ENCODE assay signal across 1 cellular context in the genomic region with DNA sequence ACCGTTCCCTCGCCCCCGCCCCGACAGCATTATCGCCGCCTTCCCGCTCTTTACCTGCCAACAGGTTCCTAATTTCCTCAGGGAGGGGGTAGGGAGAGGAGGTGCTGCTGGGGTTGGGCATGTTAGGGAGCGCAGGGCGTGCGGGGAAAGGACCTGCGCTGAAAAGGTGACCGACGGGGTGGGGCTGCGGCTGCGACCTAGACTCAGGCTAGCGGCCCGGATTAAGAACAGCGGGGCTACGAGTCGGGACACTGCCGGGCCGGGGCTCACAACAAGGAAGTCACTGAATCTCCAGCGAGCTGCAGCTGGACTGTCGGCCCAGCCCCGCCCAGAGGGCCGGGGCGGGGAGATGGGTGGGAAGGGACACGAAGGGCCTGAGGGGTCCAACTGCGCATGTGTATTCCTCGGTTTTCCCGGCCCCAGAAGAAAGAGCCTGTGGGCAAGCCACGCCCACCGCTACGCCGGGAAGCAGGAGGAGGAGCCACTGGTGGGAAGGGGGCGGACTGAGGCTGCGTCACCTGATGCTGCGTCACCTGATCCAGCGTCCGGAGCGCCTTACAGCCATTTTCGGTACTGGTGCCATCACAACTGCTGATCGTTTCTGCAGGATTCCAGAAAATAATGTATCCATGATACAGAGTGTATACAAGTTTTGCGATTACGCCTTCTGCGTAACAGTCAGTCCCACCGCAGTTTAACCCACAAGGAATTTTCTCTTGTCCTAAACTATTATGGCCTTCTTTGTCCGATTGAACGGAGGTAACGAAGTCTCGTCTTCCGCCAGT.
TF ChIP-seq lines count a peak whose summit lies in the region.

Gene SKAP2, minus strand, starts transcription at position 282 of the 785 bp plus-strand sequence. Its CDS starts 161 bp downstream, at position 121.

TF ChIP-seq in SK-N-SH treated with all-trans-retinoic acid at 6 μM for 48 hours, 23 proteins besides CTCF, POLR2A, EP300 and RAD21 (continued from another document):
- TF ChIP-seq, protein P1, sequence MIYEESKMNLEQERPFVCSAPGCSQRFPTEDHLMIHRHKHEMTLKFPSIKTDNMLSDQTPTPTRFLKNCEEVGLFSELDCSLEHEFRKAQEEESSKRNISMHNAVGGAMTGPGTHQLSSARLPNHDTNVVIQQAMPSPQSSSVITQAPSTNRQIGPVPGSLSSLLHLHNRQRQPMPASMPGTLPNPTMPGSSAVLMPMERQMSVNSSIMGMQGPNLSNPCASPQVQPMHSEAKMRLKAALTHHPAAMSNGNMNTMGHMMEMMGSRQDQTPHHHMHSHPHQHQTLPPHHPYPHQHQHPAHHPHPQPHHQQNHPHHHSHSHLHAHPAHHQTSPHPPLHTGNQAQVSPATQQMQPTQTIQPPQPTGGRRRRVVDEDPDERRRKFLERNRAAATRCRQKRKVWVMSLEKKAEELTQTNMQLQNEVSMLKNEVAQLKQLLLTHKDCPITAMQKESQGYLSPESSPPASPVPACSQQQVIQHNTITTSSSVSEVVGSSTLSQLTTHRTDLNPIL (CRISPR knock-in tag; IDR thresholded peaks at IDR 0.05; ENCODE audit: low read depth) = no peak
- TF ChIP-seq ZNF8 (CRISPR knock-in tag; IDR thresholded peaks at IDR 0.05) (no peak; the same call in 1 of the 2 replicates), ARNTL (CRISPR knock-in tag; IDR thresholded peaks at IDR 0.05; ENCODE audit: borderline replicate concordance, low read depth) (no peak)
